ENCODE assay signal across 14 cellular contexts in genomic region chr5:124841829-124842712, GRCh38.
DNase-seq lines count a peak whose midpoint lies in the region; ATAC-seq and TF ChIP-seq lines count a peak whose summit lies in the region.
"Had no signal": no experiment of that assay in that cellular context is flagged by ENCODE, and none has a peak within 500 bp of the region (broad histone marks: within the 10 kb centered on the region; RNA-seq: fewer than 3 reads in every experiment).

No MANE protein-coding gene starts in this region.

- H3K4me1 ChIP-seq in ascending aorta = no peaks in the 10 kb centered on the region
- H3K4me1 ChIP-seq in heart right ventricle = peaks cover 0 to 7% (median 0%) of the 10 kb centered on the region in 9 donors
- H3K4me1 ChIP-seq in aorta (ENCODE audit: control insufficient read depth in 1 of 2, insufficient read depth in 2 of 2, low read length in 2 of 2) = peaks cover 0 to 4% of the 10 kb centered on the region in 2 donors
- H3K4me1 ChIP-seq: SJSA1 had no signal

- H3K27me3 ChIP-seq in ascending aorta = no peaks in the 10 kb centered on the region
- no peaks in the 10 kb centered on the region for H3K27me3 ChIP-seq in heart right ventricle
- H3K27me3 ChIP-seq in aorta (ENCODE audit: control insufficient read depth in 1 of 2, insufficient read depth in 2 of 2, low read length in 1 of 2) = no peaks in the 10 kb centered on the region
- H3K27me3 ChIP-seq: SJSA1 had no signal

- no peaks in the 10 kb centered on the region for H3K9me3 ChIP-seq in ascending aorta
- H3K9me3 ChIP-seq in heart right ventricle = no peaks in the 10 kb centered on the region
- no peaks in the 10 kb centered on the region for H3K9me3 ChIP-seq in aorta (ENCODE audit: control insufficient read depth, low read length)
- H3K9me3 ChIP-seq: SJSA1 had no signal

- H3K36me3 ChIP-seq in ascending aorta (no peaks in the 10 kb centered on the region), heart right ventricle (no peaks in the 10 kb centered on the region), aorta (ENCODE audit: control insufficient read depth in 1 of 2, insufficient read depth in 2 of 2, low read length in 1 of 2) (no peaks in the 10 kb centered on the region)
- H3K36me3 ChIP-seq: SJSA1, WERI-Rb-1 had no signal

- peak; percentile 69 for ATAC-seq in Right ventricle myocardium inferior
- peak; percentile 47 to 84 (median 58) for ATAC-seq in heart right ventricle
- peak; percentile 56 for ATAC-seq in aorta (ENCODE audit: low FRiP score)
- ATAC-seq in HG02973 (IDR thresholded peaks at IDR 0.05; ENCODE audit: unreplicated experiment) = no peak
- no peak for ATAC-seq in HG03280 (IDR thresholded peaks at IDR 0.05; ENCODE audit: unreplicated experiment)
- no peak for ATAC-seq in HG02938 (IDR thresholded peaks at IDR 0.05; ENCODE audit: unreplicated experiment)

- intact Hi-C loops in Right ventricle myocardium inferior (cut with DNase I) (no loop called here), cardiac septum (cut with DNase I) (no loop called here), ascending aorta (cut with DNase I) (loop anchor here (5.0 kb wide), 1 partner anchor 645 kb away; no protein-coding TSS in a partner anchor), heart right ventricle (cut with DNase I) (no loop called here), aorta (cut with DNase I) (no loop called here)

- TF ChIP-seq CTCF in ascending aorta (IDR thresholded peaks at IDR 0.05) (no peak), heart right ventricle (IDR thresholded peaks at IDR 0.05) (no peak)

- H3K27ac ChIP-seq in ascending aorta (peak overlapping the region; percentile 41 to 63), heart right ventricle (no peak overlapping the region), aorta (ENCODE audit: low read depth in 1 of 2, low read length in 2 of 2) (no peak overlapping the region)
- H3K27ac ChIP-seq: SJSA1, WERI-Rb-1 had no signal

- WGBS in heart right ventricle, 2 donors = 88 to 91% methylated on average over 12 of the region's 12 CpGs
- WGBS in aorta, 2 donors = 35 to 36% methylated on average over 12 of the region's 12 CpGs

- peak; percentile 69 for DNase-seq in Right ventricle myocardium inferior (ENCODE audit: missing footprints)
- no peak for DNase-seq in cardiac septum (ENCODE audit: low spot score)
- no peak for DNase-seq in ascending aorta (ENCODE audit: low spot score in 2 of 2)
- DNase-seq in heart right ventricle = peak in 1 of 2 donors; percentile 24
- peak in 1 of 2 donors; percentile 62 for DNase-seq in aorta
- DNase-seq: effector CD8-positive, alpha-beta T cell; hippocampal formation; NCI-H2227 treated with DMSO at 0.1 percent for 48 hours; occipital lobe; WERI-Rb-1 had no signal

- H3K4me3 ChIP-seq in ascending aorta (no peak overlapping the region), heart right ventricle (no peak overlapping the region), aorta (ENCODE audit: low read length in 2 of 2) (no peak overlapping the region)
- H3K4me3 ChIP-seq: SJSA1 had no signal

Comparison
In these comparisons a context has a peak if more than half of its experiments do, and no peak if none do; other contexts are left out.
1. ATAC-seq: peak in Right ventricle myocardium inferior (single experiment), heart right ventricle (8 of 8) and aorta (single experiment); none in HG02973 (single experiment), HG03280 (single experiment) and HG02938 (single experiment).
2. H3K27ac ChIP-seq: peak in ascending aorta (2 of 2); none in heart right ventricle (0 of 10) and aorta (0 of 2).